Comparison of ENCODE assay signal across 8 cellular contexts in the genomic region with DNA sequence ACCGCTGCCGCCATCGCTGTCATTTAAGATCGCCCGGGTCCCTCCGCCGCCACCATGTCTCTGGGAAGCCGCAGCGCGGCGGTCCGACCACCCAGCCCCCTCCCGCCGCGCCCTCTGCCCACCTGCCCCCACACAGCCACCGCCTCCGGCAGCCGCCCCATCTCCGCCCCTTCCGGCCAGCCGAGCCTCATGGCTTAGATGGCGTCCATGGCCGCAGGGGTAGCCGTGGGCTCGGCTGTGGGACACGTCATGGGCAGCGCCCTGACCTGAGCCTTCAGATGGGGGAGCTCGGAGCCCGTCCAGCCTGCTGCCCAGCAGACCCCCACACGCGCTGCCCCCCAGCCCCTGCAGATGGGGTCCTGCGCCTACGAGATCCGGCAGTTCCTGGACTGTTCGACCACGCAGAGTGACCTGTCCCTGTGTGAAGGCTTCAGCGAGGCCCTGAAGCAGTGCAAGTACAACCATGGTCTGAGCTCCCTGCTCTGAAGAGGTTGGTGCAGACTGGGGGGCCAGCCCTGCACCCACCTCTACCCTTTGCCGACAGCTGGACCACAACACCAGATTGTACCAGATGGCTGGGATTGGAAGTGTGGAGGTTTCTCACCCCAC.
A peak's percentile ranks its signal among the peaks of the same experiment; 100 is the strongest.
DNase-seq lines count a peak whose midpoint lies in the region; ATAC-seq and TF ChIP-seq lines count a peak whose summit lies in the region.

No MANE protein-coding gene starts in this region.

- peaks cover 0 to 3% (median 0%) of the 10 kb centered on the region in 3 donors for H3K27me3 ChIP-seq in skeletal muscle tissue (ENCODE audit: control insufficient read depth in 3 of 3, insufficient read depth in 3 of 3, low read length in 3 of 3)
- no peaks in the 10 kb centered on the region for H3K27me3 ChIP-seq in hepatocyte

- no peak overlapping the region for H2AFZ ChIP-seq in hepatocyte

- no peak overlapping the region for H3K9ac ChIP-seq in skeletal muscle tissue (ENCODE audit: low read depth in 1 of 3, low read length in 3 of 3)

- ATAC-seq in GM21825 (IDR thresholded peaks at IDR 0.05; ENCODE audit: unreplicated experiment): peak; percentile 58

- TF ChIP-seq CTCF in hepatocyte (IDR thresholded peaks at IDR 0.05; ENCODE audit: poor library complexity): no peak

- peak; percentile 59 for DNase-seq in NCI-H146 (lab: John Stamatoyannopoulos, UW)
- DNase-seq in NCI-H146 treated with DMSO at 0.1 percent for 48 hours (lab: John Stamatoyannopoulos, UW; ENCODE audit: unreplicated experiment): no peak
- peak; percentile 58 for DNase-seq in SK-N-DZ (ENCODE audit: low spot score)
- DNase-seq in germinal center (ENCODE audit: low spot score): peak; percentile 11
- DNase-seq in hepatocyte (ENCODE audit: low spot score): no peak
- no peak for DNase-seq in activated CD8-positive, alpha-beta memory T cell treated with anti-CD3 and anti-CD28 coated beads, Interleukin-2, amount 50 U/mL, for 4 hours

- H3K79me2 ChIP-seq in hepatocyte: no peaks in the 10 kb centered on the region

- no peaks in the 10 kb centered on the region for H4K20me1 ChIP-seq in hepatocyte (ENCODE audit: insufficient read depth, poor library complexity, severe bottlenecking)

- WGBS in hepatocyte (ENCODE audit: low lambda C conversion rate, missing lambda C conversion rate): 97% methylated on average over 36 of the region's 38 CpGs

- no peaks in the 10 kb centered on the region for H3K36me3 ChIP-seq in skeletal muscle tissue (ENCODE audit: control insufficient read depth in 3 of 3, insufficient read depth in 3 of 3, low read length in 3 of 3)
- no peaks in the 10 kb centered on the region for H3K36me3 ChIP-seq in hepatocyte (replicated peaks; ENCODE audit: insufficient read depth, low read depth)

- H3K27ac ChIP-seq in skeletal muscle tissue (ENCODE audit: low read depth, low read length) (peak overlapping the region; percentile 12), hepatocyte (no peak overlapping the region)

- H3K4me3 ChIP-seq in skeletal muscle tissue (ENCODE audit: low read length in 3 of 3): peak overlapping the region; percentile 48 to 66 (median 54)
- no peak overlapping the region for H3K4me3 ChIP-seq in hepatocyte

- H3K9me3 ChIP-seq in skeletal muscle tissue (ENCODE audit: control insufficient read depth in 3 of 3, low read length in 3 of 3): no peaks in the 10 kb centered on the region
- H3K9me3 ChIP-seq in hepatocyte (ENCODE audit: low read depth): no peaks in the 10 kb centered on the region

- H3K4me1 ChIP-seq in skeletal muscle tissue (ENCODE audit: control insufficient read depth in 3 of 3, insufficient read depth in 3 of 3, low read length in 3 of 3) (peaks cover 5 to 14% (median 10%) of the 10 kb centered on the region in 3 donors), hepatocyte (ENCODE audit: insufficient read depth) (no peaks in the 10 kb centered on the region)

- no peaks in the 10 kb centered on the region for H3K9me2 ChIP-seq in hepatocyte (replicated peaks; ENCODE audit: insufficient read depth)

- H3K4me2 ChIP-seq in hepatocyte: no peak overlapping the region

Comparison
In these comparisons a context has a peak if more than half of its experiments do, and no peak if none do; other contexts are left out.
1. DNase-seq: peak in NCI-H146 (single experiment), SK-N-DZ (single experiment) and germinal center (single experiment); none in NCI-H146 treated with DMSO at 0.1 percent for 48 hours (single experiment), hepatocyte (single experiment) and activated CD8-positive, alpha-beta memory T cell treated with anti-CD3 and anti-CD28 coated beads, Interleukin-2, amount 50 U/mL, for 4 hours (single experiment).